In the genomic region with DNA sequence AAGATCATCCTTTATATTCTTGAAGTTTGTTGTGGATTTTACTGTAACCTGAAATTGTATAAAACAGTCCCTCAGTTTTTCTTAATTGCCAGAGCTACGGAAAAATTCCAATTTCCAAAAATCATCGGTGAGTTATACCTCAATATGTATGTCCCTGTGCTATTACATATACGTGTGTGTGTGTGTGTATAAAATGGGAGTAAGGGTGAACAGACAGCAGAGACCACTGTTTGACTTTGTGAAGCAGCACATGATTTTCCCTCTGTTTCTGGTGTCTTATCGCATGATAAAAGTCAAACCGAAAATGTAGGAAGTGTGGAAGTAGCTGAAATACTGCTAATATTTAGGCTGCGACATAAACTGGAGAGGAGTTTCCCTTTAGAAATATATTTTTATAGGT, we compare ENCODE assay signal across 14 cellular contexts. TPM values are rescaled to one million over a fixed set of nuclear protein-coding genes. Genes with fewer than 3 reads are reported as not detected.
DNase-seq lines count a peak whose midpoint lies in the region; ATAC-seq and TF ChIP-seq lines count a peak whose summit lies in the region.
"Had no signal": no experiment of that assay in that cellular context is flagged by ENCODE, and none has a peak within 500 bp of the region (broad histone marks: within the 10 kb centered on the region; RNA-seq: fewer than 3 reads in every experiment).

No MANE protein-coding gene starts in this region.

- 86 to 89% (median 88%) methylated on average over 6 of the region's 6 CpGs for WGBS in psoas muscle, 3 donors

- no peak for DNase-seq in natural killer cell
- DNase-seq in natural killer cell treated with Interleukin-12 subunit alpha and Interleukin-12 subunit beta and Interleukin-15 and Interleukin-18, amount 100 ng/mL, for 72 hours (ENCODE audit: low spot score) = no peak
- peak; percentile 34 for DNase-seq in LNCaP clone FGC (ENCODE audit: low read depth)
- peak; percentile 3 for DNase-seq in astrocyte of the hippocampus (ENCODE audit: low read depth, low spot score)
- DNase-seq in psoas muscle = no peak
- no peak for DNase-seq in uterus
- DNase-seq: amniotic stem cell, midbrain, spleen had no signal

- no peaks in the 10 kb centered on the region for H3K4me1 Mint-ChIP-seq in natural killer cell
- no peaks in the 10 kb centered on the region for H3K4me1 Mint-ChIP-seq in natural killer cell treated with Interleukin-12 subunit alpha and Interleukin-12 subunit beta and Interleukin-15 and Interleukin-18, amount 100 ng/mL, for 72 hours (ENCODE audit: low read depth in 2 of 2)
- H3K4me1 Mint-ChIP-seq: CD8-positive, alpha-beta memory T cell; WTC11 had no signal

- H3K9me3 ChIP-seq in psoas muscle = no peaks in the 10 kb centered on the region
- H3K9me3 ChIP-seq in uterus = no peaks in the 10 kb centered on the region

- H3K36me3 Mint-ChIP-seq in natural killer cell = no peaks in the 10 kb centered on the region
- H3K36me3 Mint-ChIP-seq in natural killer cell treated with Interleukin-12 subunit alpha and Interleukin-12 subunit beta and Interleukin-15 and Interleukin-18, amount 100 ng/mL, for 72 hours = no peaks in the 10 kb centered on the region
- H3K36me3 Mint-ChIP-seq: CD8-positive, alpha-beta memory T cell had no signal

- H3K4me1 ChIP-seq in psoas muscle (no peaks in the 10 kb centered on the region), uterus (no peaks in the 10 kb centered on the region)
- H3K4me1 ChIP-seq: spleen had no signal

- H3K27me3 Mint-ChIP-seq in natural killer cell (ENCODE audit: low read depth in 2 of 2) = no peaks in the 10 kb centered on the region
- H3K27me3 Mint-ChIP-seq in natural killer cell treated with Interleukin-12 subunit alpha and Interleukin-12 subunit beta and Interleukin-15 and Interleukin-18, amount 100 ng/mL, for 72 hours = no peaks in the 10 kb centered on the region

- TF ChIP-seq CTCF in natural killer cell (IDR thresholded peaks at IDR 0.05) (peak; percentile 14), LNCaP clone FGC (IDR thresholded peaks at IDR 0.05; ENCODE audit: control insufficient read depth, extremely low read depth, insufficient read depth) (peak; percentile 10; the same call in 1 of the 2 replicates), psoas muscle (IDR thresholded peaks at IDR 0.05) (no peak), uterus (IDR thresholded peaks at IDR 0.05) (no peak)

- no peak overlapping the region for H3K4me3 Mint-ChIP-seq in natural killer cell
- H3K4me3 Mint-ChIP-seq in natural killer cell treated with Interleukin-12 subunit alpha and Interleukin-12 subunit beta and Interleukin-15 and Interleukin-18, amount 100 ng/mL, for 72 hours = no peak overlapping the region
- H3K4me3 Mint-ChIP-seq: CD8-positive, alpha-beta memory T cell; WTC11 had no signal

- ATAC-seq in natural killer cell = no peak
- ATAC-seq in natural killer cell treated with Interleukin-12 subunit alpha and Interleukin-12 subunit beta and Interleukin-15 and Interleukin-18, amount 100 ng/mL, for 72 hours = no peak
- no peak for ATAC-seq in HG03196 (IDR thresholded peaks at IDR 0.05; ENCODE audit: unreplicated experiment)
- ATAC-seq in psoas muscle = no peak
- no peak for ATAC-seq in HG02840 (IDR thresholded peaks at IDR 0.05; ENCODE audit: low FRiP score, unreplicated experiment)
- ATAC-seq: WTC11 had no signal

- H3K27ac ChIP-seq in psoas muscle = no peak overlapping the region
- no peak overlapping the region for H3K27ac ChIP-seq in uterus
- H3K27ac ChIP-seq: spleen had no signal

- H3K4me3 ChIP-seq in LNCaP clone FGC (ENCODE audit: low read depth, low read length) = no peak overlapping the region
- no peak overlapping the region for H3K4me3 ChIP-seq in psoas muscle
- H3K4me3 ChIP-seq in uterus = no peak overlapping the region
- H3K4me3 ChIP-seq: spleen had no signal

- peaks cover 3% of the 10 kb centered on the region in 2 donors for H3K9me3 Mint-ChIP-seq in natural killer cell
- H3K9me3 Mint-ChIP-seq in natural killer cell treated with Interleukin-12 subunit alpha and Interleukin-12 subunit beta and Interleukin-15 and Interleukin-18, amount 100 ng/mL, for 72 hours = peaks cover 4% of the 10 kb centered on the region

- no peak for TF ChIP-seq POLR2A in uterus (IDR thresholded peaks at IDR 0.05)

- intact Hi-C loops in natural killer cell (cut with micrococcal nuclease) = no loop called here
- intact Hi-C loops in psoas muscle (cut with DNase I) = no loop called here
- intact Hi-C loops in uterus (cut with DNase I; ENCODE audit: low total_unique reads) = no loop called here

- H3K27me3 ChIP-seq in psoas muscle (ENCODE audit: insufficient read depth in 3 of 3, low read length in 2 of 3) (no peaks in the 10 kb centered on the region), uterus (no peaks in the 10 kb centered on the region)
- H3K27me3 ChIP-seq: spleen had no signal

- H3K36me3 ChIP-seq in psoas muscle (ENCODE audit: insufficient read depth in 1 of 2, low read depth in 1 of 2) = no peaks in the 10 kb centered on the region
- H3K36me3 ChIP-seq in uterus = no peaks in the 10 kb centered on the region
- H3K36me3 ChIP-seq: spleen had no signal

- H3K27ac Mint-ChIP-seq in natural killer cell = no peak overlapping the region
- no peak overlapping the region for H3K27ac Mint-ChIP-seq in natural killer cell treated with Interleukin-12 subunit alpha and Interleukin-12 subunit beta and Interleukin-15 and Interleukin-18, amount 100 ng/mL, for 72 hours
- H3K27ac Mint-ChIP-seq: CD8-positive, alpha-beta memory T cell; WTC11 had no signal

RNA-seq across cellular contexts. Expression of a gene that starts 1.2 kb away (rescaled TPM):
- not detected for total RNA-seq in natural killer cell
- total RNA-seq in natural killer cell treated with Interleukin-12 subunit alpha and Interleukin-12 subunit beta and Interleukin-15 and Interleukin-18, amount 100 ng/mL, for 72 hours = not detected
- total RNA-seq in psoas muscle = not detected
- polyA plus RNA-seq in psoas muscle = not detected
- not detected for total RNA-seq in uterus
- total RNA-seq: CD8-positive, alpha-beta memory T cell; spleen; subcutaneous adipose tissue; WTC11 had no signal
- polyA plus RNA-seq: CD8-positive, alpha-beta memory T cell; spleen had no signal

RNA-seq across cellular contexts. Expression of a gene that starts 28.5 kb away (rescaled TPM):
- not detected for total RNA-seq in natural killer cell
- total RNA-seq in natural killer cell treated with Interleukin-12 subunit alpha and Interleukin-12 subunit beta and Interleukin-15 and Interleukin-18, amount 100 ng/mL, for 72 hours = not detected
- total RNA-seq in psoas muscle = not detected
- polyA plus RNA-seq in psoas muscle = not detected
- not detected for total RNA-seq in uterus
- total RNA-seq: CD8-positive, alpha-beta memory T cell; spleen; subcutaneous adipose tissue; WTC11 had no signal
- polyA plus RNA-seq: CD8-positive, alpha-beta memory T cell; spleen had no signal

RNA-seq across cellular contexts. Expression of a gene that starts 41.4 kb away (rescaled TPM):
- total RNA-seq in natural killer cell (not detected), psoas muscle (not detected), uterus (under 1 TPM in 1 of 4 donors, not detected in 3; 0.21 TPM)
- total RNA-seq in natural killer cell treated with Interleukin-12 subunit alpha and Interleukin-12 subunit beta and Interleukin-15 and Interleukin-18, amount 100 ng/mL, for 72 hours = not detected
- not detected for polyA plus RNA-seq in psoas muscle
- total RNA-seq: CD8-positive, alpha-beta memory T cell; subcutaneous adipose tissue; WTC11 had no signal
- polyA plus RNA-seq: CD8-positive, alpha-beta memory T cell; spleen had no signal

RNA-seq across cellular contexts. Expression of a gene that starts 42.6 kb away (rescaled TPM):
- not detected for total RNA-seq in natural killer cell
- not detected for total RNA-seq in natural killer cell treated with Interleukin-12 subunit alpha and Interleukin-12 subunit beta and Interleukin-15 and Interleukin-18, amount 100 ng/mL, for 72 hours
- not detected for total RNA-seq in psoas muscle
- not detected for polyA plus RNA-seq in psoas muscle
- not detected for total RNA-seq in uterus
- total RNA-seq: CD8-positive, alpha-beta memory T cell; spleen; subcutaneous adipose tissue; WTC11 had no signal
- polyA plus RNA-seq: CD8-positive, alpha-beta memory T cell; spleen had no signal

RNA-seq across cellular contexts. Expression of a gene that starts 55.4 kb away (rescaled TPM):
- total RNA-seq in natural killer cell (not detected), psoas muscle (not detected), uterus (not detected)
- not detected for total RNA-seq in natural killer cell treated with Interleukin-12 subunit alpha and Interleukin-12 subunit beta and Interleukin-15 and Interleukin-18, amount 100 ng/mL, for 72 hours
- polyA plus RNA-seq in psoas muscle = not detected
- total RNA-seq: CD8-positive, alpha-beta memory T cell; spleen; subcutaneous adipose tissue; WTC11 had no signal
- polyA plus RNA-seq: CD8-positive, alpha-beta memory T cell; spleen had no signal

Comparison
In these comparisons a context has a peak if more than half of its experiments do, and no peak if none do; other contexts are left out.
1. DNase-seq: peak in LNCaP clone FGC (single experiment) and astrocyte of the hippocampus (single experiment); none in natural killer cell (single experiment), natural killer cell treated with Interleukin-12 subunit alpha and Interleukin-12 subunit beta and Interleukin-15 and Interleukin-18, amount 100 ng/mL, for 72 hours (single experiment), psoas muscle (0 of 2) and uterus (0 of 2).
2. CTCF ChIP-seq: peak in natural killer cell (single experiment) and LNCaP clone FGC (single experiment); none in psoas muscle (single experiment) and uterus (0 of 4).